In the genomic region with DNA sequence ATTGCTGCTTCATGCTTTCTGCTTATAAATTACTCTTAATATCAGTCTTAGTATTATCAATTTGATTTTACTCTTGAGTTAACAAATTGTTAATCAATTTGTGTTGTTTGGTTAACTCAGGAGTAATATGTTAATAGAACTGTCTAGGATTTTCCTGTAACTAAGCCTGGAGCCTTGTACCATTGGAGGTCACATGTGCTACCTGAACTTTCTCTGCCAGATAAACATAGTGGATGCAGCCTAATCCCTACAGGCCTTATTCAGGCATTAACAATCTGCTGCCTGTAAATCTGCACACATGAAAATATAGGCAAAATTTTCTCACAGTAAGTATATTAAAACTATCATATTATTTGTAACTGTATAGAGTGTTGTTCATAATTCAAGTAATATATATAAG, we compare ENCODE assay signal across 9 cellular contexts. TPM values are rescaled to one million over a fixed set of nuclear protein-coding genes. Genes with fewer than 3 reads are reported as not detected.
"Had no signal": no experiment of that assay in that cellular context is flagged by ENCODE, and none has a peak within 500 bp of the region (broad histone marks: within the 10 kb centered on the region; RNA-seq: fewer than 3 reads in every experiment).

No MANE protein-coding gene starts in this region.

- H2AFZ ChIP-seq: GM23338 had no signal

- H3K27ac Mint-ChIP-seq: GM23338, H9 had no signal

- DNase-seq: H9, HCEC 1CT, IMR-90 had no signal

- H3K27ac ChIP-seq: HL-60 had no signal

- H3K4me2 ChIP-seq: GM23338 had no signal

- ATAC-seq: GM23338, K562 had no signal

- H3K4me3 Mint-ChIP-seq: GM23338, H9 had no signal

- H3K4me3 ChIP-seq: GM23338, K562 had no signal

- H3K9me3 Mint-ChIP-seq: GM23338, H9 had no signal

- FAIRE-seq: H1, H54, K562 had no signal

RNA-seq across cellular contexts. Expression of gene TMPRSS2, which starts 47.1 kb away (rescaled TPM):
- total RNA-seq: HT1080, IMR-90 had no signal
- polyA plus RNA-seq: IMR-90, K562 had no signal
